ENCODE assay signal across 7 cellular contexts in genomic region chr11:102279641-102280170, GRCh38. TPM values are rescaled to one million over a fixed set of nuclear protein-coding genes. Genes with fewer than 3 reads are reported as not detected.
DNase-seq lines count a peak whose midpoint lies in the region; ATAC-seq and TF ChIP-seq lines count a peak whose summit lies in the region.

No MANE protein-coding gene starts in this region.

- H3K27ac ChIP-seq in sigmoid colon, result peak overlapping the region in 3 of 4 donors; percentile 38 to 66 (median 39)

- no peaks in the 10 kb centered on the region for H3K9me3 ChIP-seq in sigmoid colon

- TF ChIP-seq CTCF in HFF-Myc (IDR thresholded peaks at IDR 0.05; ENCODE audit: low read depth, low read length, missing control alignments) (peak; percentile 27), fibroblast of mammary gland (conservative IDR thresholded peaks at IDR 0.05; ENCODE audit: control insufficient read depth, insufficient read depth, low read depth, low read length) (peak; percentile 44), sigmoid colon (IDR thresholded peaks at IDR 0.05) (peak in 2 of 4 experiments; percentile 18 to 38)

- no peak for TF ChIP-seq EP300 in sigmoid colon (IDR thresholded peaks at IDR 0.05)

- H3K4me1 ChIP-seq in sigmoid colon, result peaks cover 0 to 18% (median 10%) of the 10 kb centered on the region in 4 donors

- H3K4me3 ChIP-seq in HFF-Myc (replicated peaks; ENCODE audit: low read depth, low read length), result no peak overlapping the region; the same call in 1 of the 2 replicates
- H3K4me3 ChIP-seq in fibroblast of mammary gland (ENCODE audit: control insufficient read depth, low read depth, low read length), result peak overlapping the region; percentile 26
- peak overlapping the region in 3 of 4 donors; percentile 11 to 28 (median 21) for H3K4me3 ChIP-seq in sigmoid colon

- no peaks in the 10 kb centered on the region for H3K36me3 ChIP-seq in sigmoid colon

- intact Hi-C loops in sigmoid colon (cut with DNase I), result loop anchor here (2.0 to 10.0 kb wide), 2 partner anchors 167 to 415 kb away; no protein-coding TSS in a partner anchor

- WGBS in sigmoid colon, 2 donors, result 5 to 22% methylated on average over 13 of the region's 13 CpGs

- no peak for TF ChIP-seq POLR2A in sigmoid colon (IDR thresholded peaks at IDR 0.05)

- peak; percentile 100 for ATAC-seq in GM18867 (IDR thresholded peaks at IDR 0.05; ENCODE audit: unreplicated experiment)

- no peaks in the 10 kb centered on the region for H3K27me3 ChIP-seq in sigmoid colon

- DNase-seq in HFF-Myc (ENCODE audit: extremely low read depth, low read depth), result peak; percentile 65
- peak; percentile 71 for DNase-seq in NCI-H510A treated with DMSO at 0.1 percent for 48 hours (lab: John Stamatoyannopoulos, UW)
- peak; percentile 68 for DNase-seq in fibroblast of mammary gland (ENCODE audit: low read depth)
- DNase-seq in sigmoid colon, result no peak
- no peak for DNase-seq in SHP77 (lab: John Stamatoyannopoulos, UW)
- DNase-seq in NCI-H226, result no peak

RNA-seq across cellular contexts. Expression of gene BIRC3, which starts 37.6 kb away (rescaled TPM):
- total RNA-seq in sigmoid colon, result 10 to 100 TPM in 3 of 4 donors, 1 to 10 TPM in 1; 9.1 to 18.4 (median 13.2) TPM
- polyA plus RNA-seq in sigmoid colon, result 10 to 100 TPM; 18.6 to 92.6 (median 84.8) TPM

Comparison
In these comparisons a context has a peak if more than half of its experiments do, and no peak if none do; other contexts are left out.
1. DNase-seq: peak in HFF-Myc (single experiment), NCI-H510A treated with DMSO at 0.1 percent for 48 hours (single experiment) and fibroblast of mammary gland (single experiment); none in sigmoid colon (single experiment), SHP77 (0 of 2) and NCI-H226 (single experiment).